1 cellular context compared by ENCODE assay signal in genomic region chr18:61859118-61859517, GRCh38.
TF ChIP-seq lines count a peak whose summit lies in the region.

No MANE protein-coding gene starts in this region.

TF ChIP-seq in H1, 55 proteins besides CTCF, POLR2A, EP300 and RAD21 (continued from another document):
- TF ChIP-seq, protein P1, sequence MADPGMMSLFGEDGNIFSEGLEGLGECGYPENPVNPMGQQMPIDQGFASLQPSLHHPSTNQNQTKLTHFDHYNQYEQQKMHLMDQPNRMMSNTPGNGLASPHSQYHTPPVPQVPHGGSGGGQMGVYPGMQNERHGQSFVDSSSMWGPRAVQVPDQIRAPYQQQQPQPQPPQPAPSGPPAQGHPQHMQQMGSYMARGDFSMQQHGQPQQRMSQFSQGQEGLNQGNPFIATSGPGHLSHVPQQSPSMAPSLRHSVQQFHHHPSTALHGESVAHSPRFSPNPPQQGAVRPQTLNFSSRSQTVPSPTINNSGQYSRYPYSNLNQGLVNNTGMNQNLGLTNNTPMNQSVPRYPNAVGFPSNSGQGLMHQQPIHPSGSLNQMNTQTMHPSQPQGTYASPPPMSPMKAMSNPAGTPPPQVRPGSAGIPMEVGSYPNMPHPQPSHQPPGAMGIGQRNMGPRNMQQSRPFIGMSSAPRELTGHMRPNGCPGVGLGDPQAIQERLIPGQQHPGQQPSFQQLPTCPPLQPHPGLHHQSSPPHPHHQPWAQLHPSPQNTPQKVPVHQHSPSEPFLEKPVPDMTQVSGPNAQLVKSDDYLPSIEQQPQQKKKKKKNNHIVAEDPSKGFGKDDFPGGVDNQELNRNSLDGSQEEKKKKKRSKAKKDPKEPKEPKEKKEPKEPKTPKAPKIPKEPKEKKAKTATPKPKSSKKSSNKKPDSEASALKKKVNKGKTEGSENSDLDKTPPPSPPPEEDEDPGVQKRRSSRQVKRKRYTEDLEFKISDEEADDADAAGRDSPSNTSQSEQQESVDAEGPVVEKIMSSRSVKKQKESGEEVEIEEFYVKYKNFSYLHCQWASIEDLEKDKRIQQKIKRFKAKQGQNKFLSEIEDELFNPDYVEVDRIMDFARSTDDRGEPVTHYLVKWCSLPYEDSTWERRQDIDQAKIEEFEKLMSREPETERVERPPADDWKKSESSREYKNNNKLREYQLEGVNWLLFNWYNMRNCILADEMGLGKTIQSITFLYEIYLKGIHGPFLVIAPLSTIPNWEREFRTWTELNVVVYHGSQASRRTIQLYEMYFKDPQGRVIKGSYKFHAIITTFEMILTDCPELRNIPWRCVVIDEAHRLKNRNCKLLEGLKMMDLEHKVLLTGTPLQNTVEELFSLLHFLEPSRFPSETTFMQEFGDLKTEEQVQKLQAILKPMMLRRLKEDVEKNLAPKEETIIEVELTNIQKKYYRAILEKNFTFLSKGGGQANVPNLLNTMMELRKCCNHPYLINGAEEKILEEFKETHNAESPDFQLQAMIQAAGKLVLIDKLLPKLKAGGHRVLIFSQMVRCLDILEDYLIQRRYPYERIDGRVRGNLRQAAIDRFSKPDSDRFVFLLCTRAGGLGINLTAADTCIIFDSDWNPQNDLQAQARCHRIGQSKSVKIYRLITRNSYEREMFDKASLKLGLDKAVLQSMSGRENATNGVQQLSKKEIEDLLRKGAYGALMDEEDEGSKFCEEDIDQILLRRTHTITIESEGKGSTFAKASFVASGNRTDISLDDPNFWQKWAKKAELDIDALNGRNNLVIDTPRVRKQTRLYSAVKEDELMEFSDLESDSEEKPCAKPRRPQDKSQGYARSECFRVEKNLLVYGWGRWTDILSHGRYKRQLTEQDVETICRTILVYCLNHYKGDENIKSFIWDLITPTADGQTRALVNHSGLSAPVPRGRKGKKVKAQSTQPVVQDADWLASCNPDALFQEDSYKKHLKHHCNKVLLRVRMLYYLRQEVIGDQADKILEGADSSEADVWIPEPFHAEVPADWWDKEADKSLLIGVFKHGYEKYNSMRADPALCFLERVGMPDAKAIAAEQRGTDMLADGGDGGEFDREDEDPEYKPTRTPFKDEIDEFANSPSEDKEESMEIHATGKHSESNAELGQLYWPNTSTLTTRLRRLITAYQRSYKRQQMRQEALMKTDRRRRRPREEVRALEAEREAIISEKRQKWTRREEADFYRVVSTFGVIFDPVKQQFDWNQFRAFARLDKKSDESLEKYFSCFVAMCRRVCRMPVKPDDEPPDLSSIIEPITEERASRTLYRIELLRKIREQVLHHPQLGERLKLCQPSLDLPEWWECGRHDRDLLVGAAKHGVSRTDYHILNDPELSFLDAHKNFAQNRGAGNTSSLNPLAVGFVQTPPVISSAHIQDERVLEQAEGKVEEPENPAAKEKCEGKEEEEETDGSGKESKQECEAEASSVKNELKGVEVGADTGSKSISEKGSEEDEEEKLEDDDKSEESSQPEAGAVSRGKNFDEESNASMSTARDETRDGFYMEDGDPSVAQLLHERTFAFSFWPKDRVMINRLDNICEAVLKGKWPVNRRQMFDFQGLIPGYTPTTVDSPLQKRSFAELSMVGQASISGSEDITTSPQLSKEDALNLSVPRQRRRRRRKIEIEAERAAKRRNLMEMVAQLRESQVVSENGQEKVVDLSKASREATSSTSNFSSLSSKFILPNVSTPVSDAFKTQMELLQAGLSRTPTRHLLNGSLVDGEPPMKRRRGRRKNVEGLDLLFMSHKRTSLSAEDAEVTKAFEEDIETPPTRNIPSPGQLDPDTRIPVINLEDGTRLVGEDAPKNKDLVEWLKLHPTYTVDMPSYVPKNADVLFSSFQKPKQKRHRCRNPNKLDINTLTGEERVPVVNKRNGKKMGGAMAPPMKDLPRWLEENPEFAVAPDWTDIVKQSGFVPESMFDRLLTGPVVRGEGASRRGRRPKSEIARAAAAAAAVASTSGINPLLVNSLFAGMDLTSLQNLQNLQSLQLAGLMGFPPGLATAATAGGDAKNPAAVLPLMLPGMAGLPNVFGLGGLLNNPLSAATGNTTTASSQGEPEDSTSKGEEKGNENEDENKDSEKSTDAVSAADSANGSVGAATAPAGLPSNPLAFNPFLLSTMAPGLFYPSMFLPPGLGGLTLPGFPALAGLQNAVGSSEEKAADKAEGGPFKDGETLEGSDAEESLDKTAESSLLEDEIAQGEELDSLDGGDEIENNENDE (IDR thresholded peaks at IDR 0.05; ENCODE audit: insufficient replicate concordance, low read length), result no peak
- TF ChIP-seq TCF12 (IDR thresholded peaks at IDR 0.05; ENCODE audit: low read depth, low read length), result no peak
- no peak for TF ChIP-seq JUND (IDR thresholded peaks at IDR 0.05; ENCODE audit: low read length)
- no peak for TF ChIP-seq HDAC2 (IDR thresholded peaks at IDR 0.05; ENCODE audit: borderline replicate concordance in 1 of 2, low read depth in 2 of 2, low read length in 2 of 2)
- TF ChIP-seq KDM4A (IDR thresholded peaks at IDR 0.05; ENCODE audit: low read depth, low read length, severe bottlenecking), result no peak
- no peak for TF ChIP-seq NANOG (IDR thresholded peaks at IDR 0.05; ENCODE audit: insufficient read depth, low read depth, low read length, poor library complexity, severe bottlenecking)
- TF ChIP-seq TAF1 (IDR thresholded peaks at IDR 0.05; ENCODE audit: low read depth, low read length), result no peak
- no peak for TF ChIP-seq E2F6 (IDR thresholded peaks at IDR 0.05)
- TF ChIP-seq, protein P2, sequence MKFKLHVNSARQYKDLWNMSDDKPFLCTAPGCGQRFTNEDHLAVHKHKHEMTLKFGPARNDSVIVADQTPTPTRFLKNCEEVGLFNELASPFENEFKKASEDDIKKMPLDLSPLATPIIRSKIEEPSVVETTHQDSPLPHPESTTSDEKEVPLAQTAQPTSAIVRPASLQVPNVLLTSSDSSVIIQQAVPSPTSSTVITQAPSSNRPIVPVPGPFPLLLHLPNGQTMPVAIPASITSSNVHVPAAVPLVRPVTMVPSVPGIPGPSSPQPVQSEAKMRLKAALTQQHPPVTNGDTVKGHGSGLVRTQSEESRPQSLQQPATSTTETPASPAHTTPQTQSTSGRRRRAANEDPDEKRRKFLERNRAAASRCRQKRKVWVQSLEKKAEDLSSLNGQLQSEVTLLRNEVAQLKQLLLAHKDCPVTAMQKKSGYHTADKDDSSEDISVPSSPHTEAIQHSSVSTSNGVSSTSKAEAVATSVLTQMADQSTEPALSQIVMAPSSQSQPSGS (IDR thresholded peaks at IDR 0.05; ENCODE audit: low read length), result no peak
- TF ChIP-seq BACH1 (IDR thresholded peaks at IDR 0.05; ENCODE audit: low read length), result no peak
TF ChIP-seq in H1: peak in this region for 0.
